In the genomic region with DNA sequence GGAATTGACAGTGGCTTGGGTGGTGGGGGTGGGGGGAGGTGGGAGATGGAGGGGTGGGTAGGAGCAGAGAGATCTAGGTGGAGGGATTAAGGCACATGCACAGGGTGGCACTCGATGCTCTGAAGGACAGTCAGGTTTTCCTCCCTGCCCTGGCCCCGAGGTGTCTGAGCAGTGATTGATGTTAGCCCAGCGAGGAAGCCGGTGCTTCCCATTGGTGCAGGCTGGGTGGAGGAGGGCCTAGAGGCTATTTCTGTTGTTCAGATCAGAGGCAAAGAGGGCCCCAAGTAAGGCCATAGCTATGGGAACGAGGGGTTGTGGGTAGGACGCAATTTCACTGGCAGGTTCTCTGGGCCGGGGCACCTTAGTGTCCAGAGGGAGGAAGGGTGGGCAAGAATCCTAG, we compare ENCODE assay signal across 33 cellular contexts. TPM values are rescaled to one million over a fixed set of nuclear protein-coding genes. Genes with fewer than 3 reads are reported as not detected.
A peak's percentile ranks its signal among the peaks of the same experiment; 100 is the strongest.
DNase-seq lines count a peak whose midpoint lies in the region; ATAC-seq and TF ChIP-seq lines count a peak whose summit lies in the region.
"Had no signal": no experiment of that assay in that cellular context is flagged by ENCODE, and none has a peak within 500 bp of the region (broad histone marks: within the 10 kb centered on the region; RNA-seq: fewer than 3 reads in every experiment).

No MANE protein-coding gene starts in this region.

- H3K36me3 Mint-ChIP-seq in WTC11: no peaks in the 10 kb centered on the region
- H3K36me3 Mint-ChIP-seq in neural progenitor cell: peaks cover 4% of the 10 kb centered on the region
- H3K36me3 Mint-ChIP-seq: activated CD4-positive, alpha-beta memory T cell treated with anti-CD3 and anti-CD28 coated beads for 36 hours had no signal

- WGBS in hepatocyte (ENCODE audit: low lambda C conversion rate, missing lambda C conversion rate): 71% methylated on average over 7 of the region's 7 CpGs

- H3K4me3 ChIP-seq in left ventricle myocardium inferior (peak overlapping the region; percentile 48), neural progenitor cell (no peak overlapping the region), hepatocyte (no peak overlapping the region)
- H3K4me3 ChIP-seq: body of pancreas, esophagus squamous epithelium, sigmoid colon, tibial nerve had no signal

- H2AFZ ChIP-seq in neural progenitor cell (replicated peaks) (no peak overlapping the region), hepatocyte (no peak overlapping the region)

- POLR2A ChIA-PET in HEK293T (lab: Yijun Ruan, JAX) (interaction anchor here (1.2 kb wide), 1 partner anchor 15 kb away, joined by 3 read pairs; no protein-coding TSS in a partner anchor), WTC11 (lab: Charles Lee) (interaction anchor here (0.6 kb wide), 1 partner anchor 60 kb away, joined by 9 read pairs; no protein-coding TSS in a partner anchor)

- no peak overlapping the region for H3K9ac ChIP-seq in neural progenitor cell

- H3K36me3 ChIP-seq in left ventricle myocardium inferior (no peaks in the 10 kb centered on the region), neural progenitor cell (no peaks in the 10 kb centered on the region), hepatocyte (replicated peaks; ENCODE audit: insufficient read depth, low read depth) (no peaks in the 10 kb centered on the region)
- H3K36me3 ChIP-seq: esophagus squamous epithelium, sigmoid colon, tibial nerve had no signal

- H3F3A ChIP-seq in neural progenitor cell (ENCODE audit: low read depth): peaks cover 7% of the 10 kb centered on the region

- peaks cover 23% of the 10 kb centered on the region for H3K4me1 Mint-ChIP-seq in WTC11
- peaks cover 59% of the 10 kb centered on the region for H3K4me1 Mint-ChIP-seq in neural progenitor cell

- H3K4me3 Mint-ChIP-seq in WTC11: no peak overlapping the region
- H3K4me3 Mint-ChIP-seq in neural progenitor cell: peak overlapping the region; percentile 19
- H3K4me3 Mint-ChIP-seq: activated CD4-positive, alpha-beta memory T cell treated with anti-CD3 and anti-CD28 coated beads for 36 hours; T-helper 1 cell treated with Interleukin-12 subunit alpha and Interleukin-12 subunit beta and Interleukin-4 antibody, amounts not matched to agents 30 μg/mL and 1 μg/mL, for 36 hours had no signal

- TF ChIP-seq CTCF in WTC11 (IDR thresholded peaks at IDR 0.05) (no peak), left ventricle myocardium inferior (IDR thresholded peaks at IDR 0.05; ENCODE audit: borderline replicate concordance) (no peak), neural progenitor cell (IDR thresholded peaks at IDR 0.05) (no peak), hepatocyte (IDR thresholded peaks at IDR 0.05; ENCODE audit: poor library complexity) (no peak)

- ATAC-seq in WTC11: peak; percentile 71
- ATAC-seq: body of pancreas, foreskin keratinocyte, left lobe of liver, PC-3, SK-N-SH treated with all-trans-retinoic acid at 6 μM for 48 hours had no signal

- no peak overlapping the region for H3K4me2 ChIP-seq in neural progenitor cell
- H3K4me2 ChIP-seq in hepatocyte: no peak overlapping the region

- H4K20me1 ChIP-seq in neural progenitor cell (ENCODE audit: low read depth): no peaks in the 10 kb centered on the region
- no peaks in the 10 kb centered on the region for H4K20me1 ChIP-seq in hepatocyte (ENCODE audit: insufficient read depth, poor library complexity, severe bottlenecking)

- H3K9me3 Mint-ChIP-seq in WTC11: no peaks in the 10 kb centered on the region
- H3K9me3 Mint-ChIP-seq in neural progenitor cell: no peaks in the 10 kb centered on the region
- H3K9me3 Mint-ChIP-seq: activated CD4-positive, alpha-beta memory T cell treated with anti-CD3 and anti-CD28 coated beads for 36 hours; T-helper 1 cell treated with Interleukin-12 subunit alpha and Interleukin-12 subunit beta and Interleukin-4 antibody, amounts not matched to agents 30 μg/mL and 1 μg/mL, for 36 hours had no signal

- intact Hi-C loops in left ventricle myocardium inferior (cut with micrococcal nuclease): no loop called here

- H3K27me3 ChIP-seq in left ventricle myocardium inferior (ENCODE audit: low read depth): peaks cover 9% of the 10 kb centered on the region
- no peaks in the 10 kb centered on the region for H3K27me3 ChIP-seq in neural progenitor cell
- H3K27me3 ChIP-seq in hepatocyte: no peaks in the 10 kb centered on the region
- H3K27me3 ChIP-seq: body of pancreas had no signal

- H3K27ac ChIP-seq in left ventricle myocardium inferior (replicated peaks) (peak overlapping the region; percentile 81), neural progenitor cell (no peak overlapping the region), hepatocyte (no peak overlapping the region)
- H3K27ac ChIP-seq: body of pancreas, esophagus squamous epithelium, foreskin keratinocyte, sigmoid colon, tibial nerve had no signal

- CTCF ChIA-PET in HEK293T (lab: Yijun Ruan, JAX): no interaction called here
- CTCF ChIA-PET in WTC11 (lab: Charles Lee): interaction anchor here (0.6 to 5.0 kb wide), 5 partner anchors 8 to 238 kb away, joined by 4 to 26 read pairs (median 6); partner anchors contain the start of gene XYLT2

- H3K9me2 ChIP-seq in hepatocyte (replicated peaks; ENCODE audit: insufficient read depth): no peaks in the 10 kb centered on the region

- peak overlapping the region; percentile 27; the same call in 1 of the 2 replicates for H3K27ac Mint-ChIP-seq in WTC11
- H3K27ac Mint-ChIP-seq in neural progenitor cell: peak overlapping the region; percentile 62
- H3K27ac Mint-ChIP-seq: activated CD4-positive, alpha-beta memory T cell treated with anti-CD3 and anti-CD28 coated beads for 36 hours; progenitor cell of endocrine pancreas; T-helper 1 cell treated with Interleukin-12 subunit alpha and Interleukin-12 subunit beta and Interleukin-4 antibody, amounts not matched to agents 30 μg/mL and 1 μg/mL, for 36 hours had no signal

- H3K27me3 Mint-ChIP-seq in WTC11 (ENCODE audit: low read depth): no peaks in the 10 kb centered on the region
- H3K27me3 Mint-ChIP-seq in neural progenitor cell (ENCODE audit: insufficient read depth, low read depth): peaks cover 2% of the 10 kb centered on the region

- DNase-seq in HEK293T (ENCODE audit: extremely low spot score) (peak; percentile 25), WTC11 (ENCODE audit: low spot score) (no peak), left ventricle myocardium inferior (peak; percentile 58), neural progenitor cell (ENCODE audit: low spot score) (no peak), DMS79 (lab: John Stamatoyannopoulos, UW) (no peak), hepatocyte (ENCODE audit: low spot score) (no peak)
- no peak for DNase-seq in stimulated activated CD8-positive, alpha-beta memory T cell treated with anti-CD3 and anti-CD28 coated beads, Interleukin-4, amount 100 ng/mL, for 48 hours
- DNase-seq: activated CD4-positive, alpha-beta memory T cell treated with anti-CD3 and anti-CD28 coated beads for 36 hours; activated CD4-positive, alpha-beta T cell treated with anti-CD3 and anti-CD28 coated beads for 1 hour; activated naive CD4-positive, alpha-beta T cell; body of pancreas; cerebellar nuclear complex; dermis blood vessel endothelial cell; esophagus squamous epithelium; foreskin keratinocyte; mesendoderm; NCI-H1092 treated with DMSO at 0.1 percent for 48 hours; NCI-H1694 treated with DMSO at 0.1 percent for 48 hours; NCI-H524 treated with DMSO at 0.1 percent for 48 hours; PC-3; sigmoid colon; stimulated activated CD4-positive, alpha-beta T cell treated with anti-CD3 and anti-CD28 coated beads, Interleukin-12 subunit alpha, Interleukin-12 subunit beta, amount 100 ng/mL, for 4 hours; stimulated activated CD4-positive, alpha-beta T cell treated with anti-CD3 and anti-CD28 coated beads, Interleukin-2, amount 100 ng/mL, for 48 hours had no signal

- H3K9me3 ChIP-seq in left ventricle myocardium inferior (replicated peaks) (no peaks in the 10 kb centered on the region), neural progenitor cell (ENCODE audit: low read depth) (no peaks in the 10 kb centered on the region), hepatocyte (ENCODE audit: low read depth) (no peaks in the 10 kb centered on the region)
- H3K9me3 ChIP-seq: body of pancreas, esophagus squamous epithelium, sigmoid colon, tibial nerve had no signal

- H3K4me1 ChIP-seq in left ventricle myocardium inferior: peaks cover 43% of the 10 kb centered on the region
- peaks cover 34% of the 10 kb centered on the region for H3K4me1 ChIP-seq in neural progenitor cell
- H3K4me1 ChIP-seq in hepatocyte (ENCODE audit: insufficient read depth): peaks cover 5% of the 10 kb centered on the region
- H3K4me1 ChIP-seq: foreskin keratinocyte had no signal

- H3K79me2 ChIP-seq in neural progenitor cell (ENCODE audit: low read depth): no peaks in the 10 kb centered on the region
- H3K79me2 ChIP-seq in hepatocyte: no peaks in the 10 kb centered on the region

TF ChIP-seq in WTC11, 78 proteins besides CTCF, POLR2A, EP300 and RAD21 (continues in another document):
- TF ChIP-seq RELA (CRISPR knock-in tag; IDR thresholded peaks at IDR 0.05; ENCODE audit: borderline replicate concordance): no peak
- TF ChIP-seq TEAD1 (CRISPR knock-in tag; IDR thresholded peaks at IDR 0.05): no peak
- no peak for TF ChIP-seq ZNF138 (CRISPR knock-in tag; conservative IDR thresholded peaks at IDR 0.05)
- no peak for TF ChIP-seq JAZF1 (CRISPR knock-in tag; IDR thresholded peaks at IDR 0.05)
- TF ChIP-seq, protein P1, sequence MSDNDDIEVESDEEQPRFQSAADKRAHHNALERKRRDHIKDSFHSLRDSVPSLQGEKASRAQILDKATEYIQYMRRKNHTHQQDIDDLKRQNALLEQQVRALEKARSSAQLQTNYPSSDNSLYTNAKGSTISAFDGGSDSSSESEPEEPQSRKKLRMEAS (CRISPR knock-in tag; IDR thresholded peaks at IDR 0.05): no peak

RNA-seq across cellular contexts. Expression of gene CACNA1G, which starts 23.1 kb away (rescaled TPM):
- total RNA-seq in WTC11 (2021): 5.4 to 6.7 TPM (median 6.2 TPM) in 3 replicates
- 0.58 TPM for total RNA-seq in left ventricle myocardium inferior
- 1.6 and 4.9 TPM in 2 replicates for total RNA-seq in neural progenitor cell (ENCODE audit: low replicate concordance)
- total RNA-seq in hepatocyte: 2.9 and 4.8 TPM in 2 replicates
- polyA plus RNA-seq in hepatocyte: 3.5 and 4.8 TPM in 2 replicates
- total RNA-seq: dermis blood vessel endothelial cell had no signal

RNA-seq across cellular contexts. Expression of gene SPATA20, which starts 36.7 kb away (rescaled TPM):
- total RNA-seq in WTC11 (2021) (24.6 to 30.6 TPM (median 26.3 TPM) in 3 replicates), left ventricle myocardium inferior (66.3 TPM), neural progenitor cell (ENCODE audit: low replicate concordance) (22.8 and 60.5 TPM in 2 replicates), hepatocyte (91.0 and 97.5 TPM in 2 replicates)
- 108 and 114 TPM in 2 replicates for polyA plus RNA-seq in hepatocyte

RNA-seq across cellular contexts. Expression of gene ABCC3, which starts 51.0 kb away (rescaled TPM):
- total RNA-seq in WTC11 (2021): 0.92 to 2.6 TPM (median 0.99 TPM) in 3 replicates
- 0.88 TPM for total RNA-seq in left ventricle myocardium inferior
- 0.22 TPM in 1 of 2 replicates, not detected in the other for total RNA-seq in neural progenitor cell (ENCODE audit: low replicate concordance)
- total RNA-seq in hepatocyte: 12.6 and 18.1 TPM in 2 replicates
- 16.9 and 19.2 TPM in 2 replicates for polyA plus RNA-seq in hepatocyte
- total RNA-seq: activated CD4-positive, alpha-beta memory T cell treated with anti-CD3 and anti-CD28 coated beads for 36 hours; G401 had no signal

RNA-seq across cellular contexts. Expression of gene EPN3, which starts 51.1 kb away (rescaled TPM):
- total RNA-seq in WTC11 (2021) (6.9 to 8.8 TPM (median 8.1 TPM) in 3 replicates), left ventricle myocardium inferior (19.9 TPM), neural progenitor cell (ENCODE audit: low replicate concordance) (0.09 and 0.24 TPM in 2 replicates), hepatocyte (2.7 and 3.8 TPM in 2 replicates)
- 11.5 and 12.1 TPM in 2 replicates for polyA plus RNA-seq in hepatocyte
- total RNA-seq: activated CD4-positive, alpha-beta memory T cell treated with anti-CD3 and anti-CD28 coated beads for 36 hours; HT1080; myocyte; sigmoid colon had no signal
- polyA plus RNA-seq: AG04450, BJ had no signal

Comparison
In these comparisons a context has a peak if more than half of its experiments do, and no peak if none do; other contexts are left out.
1. DNase-seq: peak in HEK293T (single experiment) and left ventricle myocardium inferior (single experiment); none in WTC11 (single experiment), neural progenitor cell (single experiment), DMS79 (single experiment), hepatocyte (single experiment) and stimulated activated CD8-positive, alpha-beta memory T cell treated with anti-CD3 and anti-CD28 coated beads, Interleukin-4, amount 100 ng/mL, for 48 hours (single experiment).